Comparison of ENCODE assay signal across 1 cellular context in the genomic region with DNA sequence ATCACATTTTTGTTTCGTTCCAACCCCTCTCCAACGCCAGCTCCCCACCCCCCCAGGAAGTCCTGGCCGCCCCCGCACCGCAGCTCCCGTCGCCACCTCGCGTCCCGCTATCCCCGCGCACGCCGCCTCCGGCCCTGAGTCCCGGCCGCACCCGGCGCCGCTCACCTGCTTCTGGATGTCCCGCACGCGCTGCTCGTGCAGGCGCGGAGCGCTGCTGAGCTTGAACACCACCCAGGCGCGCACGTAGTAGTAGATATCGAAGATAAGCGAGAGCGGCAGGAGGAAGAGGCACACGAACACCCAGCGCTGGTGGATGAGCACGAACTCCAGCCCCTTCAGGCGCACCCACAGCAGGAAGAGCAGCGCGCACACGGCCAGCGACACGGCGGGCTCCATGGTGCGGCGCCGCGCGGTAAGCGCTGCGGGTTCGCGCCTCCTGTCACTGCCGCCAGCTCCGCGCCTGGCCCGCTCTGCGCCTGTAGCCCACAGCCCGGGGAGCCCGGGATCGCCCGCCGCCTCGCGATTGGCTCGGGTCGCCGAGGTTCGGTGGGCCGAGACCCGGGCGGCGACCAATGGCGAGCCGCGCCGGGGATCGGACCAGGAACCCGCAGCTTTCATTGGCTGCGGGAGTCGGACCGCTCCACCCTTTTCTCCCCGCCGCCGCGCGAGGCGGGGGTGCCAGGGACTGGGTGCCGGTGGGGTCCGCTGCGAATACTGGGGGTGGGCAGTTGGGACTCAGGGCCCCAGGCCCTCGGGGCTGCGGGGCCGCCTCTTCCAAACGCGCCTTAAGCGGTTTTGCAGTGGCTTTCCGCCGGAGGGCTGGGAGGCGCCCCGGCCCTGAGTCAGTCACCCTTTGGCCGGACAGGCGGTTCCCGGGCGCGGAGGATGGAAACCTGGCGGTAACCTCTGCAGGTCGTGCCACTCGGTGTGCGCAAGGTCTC.
A peak's percentile ranks its signal among the peaks of the same experiment; 100 is the strongest.
TF ChIP-seq lines count a peak whose summit lies in the region.

Gene DHCR24, minus strand, starts transcription at position 472 of the 941 bp plus-strand sequence. Its CDS starts 76 bp downstream, at position 396.

TF ChIP-seq in HepG2, 621 proteins besides CTCF, POLR2A, EP300 and RAD21 (continued from another document and continues in another):
- TF ChIP-seq HDAC1 (CRISPR knock-in tag; IDR thresholded peaks at IDR 0.05) (peak; percentile 73), JUN (CRISPR knock-in tag; IDR thresholded peaks at IDR 0.05) (0 out of 2 replicates have a peak, but pooled peaks have one; percentile 37), TRIM24 (CRISPR knock-in tag; IDR thresholded peaks at IDR 0.05) (no peak), ZNF841 (CRISPR knock-in tag; IDR thresholded peaks at IDR 0.05; ENCODE audit: borderline replicate concordance) (no peak; the same call in 1 of the 2 replicates), KDM5A (IDR thresholded peaks at IDR 0.05; ENCODE audit: borderline replicate concordance, low read length) (peak; percentile 73), ZNF142 (CRISPR knock-in tag; IDR thresholded peaks at IDR 0.05) (no peak; the same call in 1 of the 2 replicates), HNF4G (IDR thresholded peaks at IDR 0.05; ENCODE audit: borderline replicate concordance, low read depth, low read length) (no peak), HNF4G (CRISPR knock-in tag; IDR thresholded peaks at IDR 0.05; ENCODE audit: borderline replicate concordance, low read depth) (no peak; the same call in 1 of the 2 replicates), FOXK1 (CRISPR knock-in tag; IDR thresholded peaks at IDR 0.05; ENCODE audit: borderline replicate concordance, low read depth) (no peak), ADNP (CRISPR knock-in tag; IDR thresholded peaks at IDR 0.05) (no peak), ZNF234 (CRISPR knock-in tag; conservative IDR thresholded peaks at IDR 0.05) (no peak), MEIS2 (CRISPR knock-in tag; IDR thresholded peaks at IDR 0.05) (peak; percentile 12; the same call in 1 of the 2 replicates), MLXIP (CRISPR knock-in tag; IDR thresholded peaks at IDR 0.05; ENCODE audit: borderline replicate concordance) (no peak), CCAR2 (optimal IDR thresholded peaks at IDR 0.05; ENCODE audit: low read depth, low read length) (no peak), TCF12 (IDR thresholded peaks at IDR 0.05) (no peak), TCF12 (CRISPR knock-in tag; IDR thresholded peaks at IDR 0.05) (no peak), ZFX (CRISPR knock-in tag; IDR thresholded peaks at IDR 0.05; ENCODE audit: low read depth) (peak; percentile 49; the same call in 1 of the 2 replicates), ETV6 (CRISPR knock-in tag; conservative IDR thresholded peaks at IDR 0.05) (no peak), ZNF160 (CRISPR knock-in tag; IDR thresholded peaks at IDR 0.05) (peak; percentile 82; the same call in 1 of the 2 replicates), SAFB2 (CRISPR knock-in tag; IDR thresholded peaks at IDR 0.05; ENCODE audit: borderline replicate concordance, low read depth) (no peak), KMT2B (CRISPR knock-in tag; IDR thresholded peaks at IDR 0.05) (no peak), ZNF713 (CRISPR knock-in tag; IDR thresholded peaks at IDR 0.05) (no peak), ERF (CRISPR knock-in tag; IDR thresholded peaks at IDR 0.05) (peak; percentile 27; the same call in 1 of the 2 replicates), CREM (IDR thresholded peaks at IDR 0.05) (no peak), CREM (CRISPR knock-in tag; IDR thresholded peaks at IDR 0.05) (no peak), ZBTB20 (CRISPR knock-in tag; IDR thresholded peaks at IDR 0.05; ENCODE audit: borderline replicate concordance, low read depth) (no peak; the same call in 1 of the 2 replicates), IKZF1 (IDR thresholded peaks at IDR 0.05) (no peak), ZNF850 (CRISPR knock-in tag; conservative IDR thresholded peaks at IDR 0.05) (peak; percentile 91), MTA1 (CRISPR knock-in tag; IDR thresholded peaks at IDR 0.05; ENCODE audit: borderline replicate concordance) (no peak), BORCS8-MEF2B (CRISPR knock-in tag; IDR thresholded peaks at IDR 0.05) (no peak), MXI1 (IDR thresholded peaks at IDR 0.05; ENCODE audit: borderline replicate concordance, low read depth, low read length) (peak; percentile 55; the same call in 1 of the 3 replicates), ZFP37 (CRISPR knock-in tag; IDR thresholded peaks at IDR 0.05; ENCODE audit: borderline replicate concordance) (no peak; the same call in 1 of the 2 replicates), RAD51 (IDR thresholded peaks at IDR 0.05; ENCODE audit: borderline replicate concordance) (no peak), ZNF280D (CRISPR knock-in tag; IDR thresholded peaks at IDR 0.05) (peak; percentile 25; the same call in 1 of the 2 replicates), FLYWCH1 (CRISPR knock-in tag; IDR thresholded peaks at IDR 0.05) (no peak), ZBTB8A (CRISPR knock-in tag; IDR thresholded peaks at IDR 0.05; ENCODE audit: borderline replicate concordance, low read depth) (no peak), POLR2G (IDR thresholded peaks at IDR 0.05; ENCODE audit: low read depth, low read length) (peak; percentile 93), ZEB1 (IDR thresholded peaks at IDR 0.05; ENCODE audit: insufficient replicate concordance, low read depth) (no peak), ZNF260 (CRISPR knock-in tag; IDR thresholded peaks at IDR 0.05; ENCODE audit: borderline replicate concordance, low read depth) (no peak), ZMYM3 (CRISPR knock-in tag; IDR thresholded peaks at IDR 0.05) (no peak; the same call in 1 of the 2 replicates), ZNF761 (CRISPR knock-in tag; conservative IDR thresholded peaks at IDR 0.05) (peak; percentile 21; the same call in 1 of the 2 replicates), ZNF878 (CRISPR knock-in tag; IDR thresholded peaks at IDR 0.05) (peak; percentile 22; the same call in 1 of the 2 replicates), BRCA1 (CRISPR knock-in tag; IDR thresholded peaks at IDR 0.05) (0 out of 2 replicates have a peak, but pooled peaks have one; percentile 65), ZNF616 (CRISPR knock-in tag; IDR thresholded peaks at IDR 0.05; ENCODE audit: low read depth) (no peak; the same call in 1 of the 2 replicates), ZKSCAN5 (CRISPR knock-in tag; IDR thresholded peaks at IDR 0.05) (no peak), MLLT10 (CRISPR knock-in tag; IDR thresholded peaks at IDR 0.05) (peak; percentile 60; the same call in 1 of the 2 replicates), ZSCAN12 (CRISPR knock-in tag; IDR thresholded peaks at IDR 0.05) (no peak), CEBPB (IDR thresholded peaks at IDR 0.05; ENCODE audit: borderline replicate concordance, low read depth, low read length) (no peak), ZNF558 (CRISPR knock-in tag; IDR thresholded peaks at IDR 0.05; ENCODE audit: borderline replicate concordance) (peak; percentile 68)
- TF ChIP-seq, protein P1, sequence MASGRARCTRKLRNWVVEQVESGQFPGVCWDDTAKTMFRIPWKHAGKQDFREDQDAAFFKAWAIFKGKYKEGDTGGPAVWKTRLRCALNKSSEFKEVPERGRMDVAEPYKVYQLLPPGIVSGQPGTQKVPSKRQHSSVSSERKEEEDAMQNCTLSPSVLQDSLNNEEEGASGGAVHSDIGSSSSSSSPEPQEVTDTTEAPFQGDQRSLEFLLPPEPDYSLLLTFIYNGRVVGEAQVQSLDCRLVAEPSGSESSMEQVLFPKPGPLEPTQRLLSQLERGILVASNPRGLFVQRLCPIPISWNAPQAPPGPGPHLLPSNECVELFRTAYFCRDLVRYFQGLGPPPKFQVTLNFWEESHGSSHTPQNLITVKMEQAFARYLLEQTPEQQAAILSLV (CRISPR knock-in tag; IDR thresholded peaks at IDR 0.05; ENCODE audit: borderline replicate concordance): peak; percentile 87
